Comparison of ENCODE assay signal across 1 cellular context in the genomic region with DNA sequence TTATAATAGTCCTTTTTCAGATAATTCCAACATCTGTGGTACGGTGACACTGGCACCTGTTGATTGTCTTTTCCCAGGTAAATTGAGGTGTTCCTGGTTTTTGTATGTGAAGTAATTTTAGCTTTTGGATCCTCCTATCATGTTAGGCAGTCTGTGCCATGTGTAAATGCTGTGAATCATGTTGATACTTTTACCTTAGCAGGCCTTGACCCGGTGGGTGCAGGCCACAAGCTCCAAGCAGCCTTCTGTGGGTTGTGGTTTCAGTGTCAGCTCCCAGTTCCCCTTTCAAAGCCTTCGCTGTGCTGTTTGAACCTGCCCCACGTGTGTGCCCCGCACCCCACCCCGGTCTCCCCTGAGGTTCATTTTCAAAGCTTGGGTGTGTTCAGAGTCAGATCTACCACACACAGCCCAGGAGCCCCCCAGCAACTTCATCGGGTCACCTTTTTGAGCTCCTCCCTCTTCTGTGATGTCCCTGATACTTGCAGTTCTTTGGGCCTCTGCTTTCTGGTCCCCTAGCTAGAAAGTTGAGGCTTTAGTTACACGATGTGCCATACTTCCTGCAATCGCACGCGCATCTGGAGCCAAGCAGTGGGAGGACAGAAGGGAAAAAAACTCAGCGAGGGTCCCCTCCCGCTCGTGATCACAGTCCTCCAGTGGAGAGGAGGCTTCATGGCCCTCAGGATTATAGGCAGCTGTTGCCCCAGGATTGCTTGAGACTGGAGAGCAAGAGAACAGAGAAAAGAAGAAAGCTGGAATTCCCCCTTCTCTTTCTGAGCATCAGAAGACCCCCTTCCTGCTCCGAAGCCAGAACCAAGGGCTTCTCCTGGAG.
TF ChIP-seq lines count a peak whose summit lies in the region.

No MANE protein-coding gene starts in this region.

TF ChIP-seq in GM12878, 131 proteins besides CTCF, POLR2A, EP300 and RAD21 (continued from another document and continues in another):
- TF ChIP-seq, protein P1, sequence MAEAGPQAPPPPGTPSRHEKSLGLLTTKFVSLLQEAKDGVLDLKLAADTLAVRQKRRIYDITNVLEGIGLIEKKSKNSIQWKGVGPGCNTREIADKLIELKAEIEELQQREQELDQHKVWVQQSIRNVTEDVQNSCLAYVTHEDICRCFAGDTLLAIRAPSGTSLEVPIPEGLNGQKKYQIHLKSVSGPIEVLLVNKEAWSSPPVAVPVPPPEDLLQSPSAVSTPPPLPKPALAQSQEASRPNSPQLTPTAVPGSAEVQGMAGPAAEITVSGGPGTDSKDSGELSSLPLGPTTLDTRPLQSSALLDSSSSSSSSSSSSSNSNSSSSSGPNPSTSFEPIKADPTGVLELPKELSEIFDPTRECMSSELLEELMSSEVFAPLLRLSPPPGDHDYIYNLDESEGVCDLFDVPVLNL (IDR thresholded peaks at IDR 0.05; ENCODE audit: low read depth, low read length): no peak
- TF ChIP-seq JUNB (IDR thresholded peaks at IDR 0.05): peak; percentile 78
- peak; percentile 93 for TF ChIP-seq GATAD2B (conservative IDR thresholded peaks at IDR 0.05; ENCODE audit: low read depth)
- TF ChIP-seq TCF7 (IDR thresholded peaks at IDR 0.05; ENCODE audit: borderline replicate concordance): peak; percentile 90
- TF ChIP-seq FOXK2 (IDR thresholded peaks at IDR 0.05): peak; percentile 82
- TF ChIP-seq, protein P2, sequence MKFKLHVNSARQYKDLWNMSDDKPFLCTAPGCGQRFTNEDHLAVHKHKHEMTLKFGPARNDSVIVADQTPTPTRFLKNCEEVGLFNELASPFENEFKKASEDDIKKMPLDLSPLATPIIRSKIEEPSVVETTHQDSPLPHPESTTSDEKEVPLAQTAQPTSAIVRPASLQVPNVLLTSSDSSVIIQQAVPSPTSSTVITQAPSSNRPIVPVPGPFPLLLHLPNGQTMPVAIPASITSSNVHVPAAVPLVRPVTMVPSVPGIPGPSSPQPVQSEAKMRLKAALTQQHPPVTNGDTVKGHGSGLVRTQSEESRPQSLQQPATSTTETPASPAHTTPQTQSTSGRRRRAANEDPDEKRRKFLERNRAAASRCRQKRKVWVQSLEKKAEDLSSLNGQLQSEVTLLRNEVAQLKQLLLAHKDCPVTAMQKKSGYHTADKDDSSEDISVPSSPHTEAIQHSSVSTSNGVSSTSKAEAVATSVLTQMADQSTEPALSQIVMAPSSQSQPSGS (IDR thresholded peaks at IDR 0.05; ENCODE audit: low read length): peak; percentile 93
- TF ChIP-seq, protein P3, sequence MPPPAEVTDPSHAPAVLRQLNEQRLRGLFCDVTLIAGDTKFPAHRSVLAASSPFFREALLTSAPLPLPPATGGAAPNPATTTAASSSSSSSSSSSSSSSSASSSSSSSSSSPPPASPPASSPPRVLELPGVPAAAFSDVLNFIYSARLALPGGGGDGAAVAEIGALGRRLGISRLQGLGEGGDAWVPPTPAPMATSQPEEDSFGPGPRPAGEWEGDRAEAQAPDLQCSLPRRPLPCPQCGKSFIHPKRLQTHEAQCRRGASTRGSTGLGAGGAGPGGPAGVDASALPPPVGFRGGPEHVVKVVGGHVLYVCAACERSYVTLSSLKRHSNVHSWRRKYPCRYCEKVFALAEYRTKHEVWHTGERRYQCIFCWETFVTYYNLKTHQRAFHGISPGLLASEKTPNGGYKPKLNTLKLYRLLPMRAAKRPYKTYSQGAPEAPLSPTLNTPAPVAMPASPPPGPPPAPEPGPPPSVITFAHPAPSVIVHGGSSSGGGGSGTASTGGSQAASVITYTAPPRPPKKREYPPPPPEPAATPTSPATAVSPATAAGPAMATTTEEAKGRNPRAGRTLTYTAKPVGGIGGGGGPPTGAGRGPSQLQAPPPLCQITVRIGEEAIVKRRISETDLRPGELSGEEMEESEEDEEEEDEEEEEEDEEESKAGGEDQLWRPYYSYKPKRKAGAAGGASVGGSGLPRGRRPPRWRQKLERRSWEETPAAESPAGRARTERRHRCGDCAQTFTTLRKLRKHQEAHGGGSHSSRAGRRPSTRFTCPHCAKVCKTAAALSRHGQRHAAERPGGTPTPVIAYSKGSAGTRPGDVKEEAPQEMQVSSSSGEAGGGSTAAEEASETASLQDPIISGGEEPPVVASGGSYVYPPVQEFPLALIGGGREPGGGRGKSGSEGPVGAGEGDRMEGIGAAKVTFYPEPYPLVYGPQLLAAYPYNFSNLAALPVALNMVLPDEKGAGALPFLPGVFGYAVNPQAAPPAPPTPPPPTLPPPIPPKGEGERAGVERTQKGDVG (CRISPR knock-in tag; IDR thresholded peaks at IDR 0.05): no peak
- TF ChIP-seq, protein P4, sequence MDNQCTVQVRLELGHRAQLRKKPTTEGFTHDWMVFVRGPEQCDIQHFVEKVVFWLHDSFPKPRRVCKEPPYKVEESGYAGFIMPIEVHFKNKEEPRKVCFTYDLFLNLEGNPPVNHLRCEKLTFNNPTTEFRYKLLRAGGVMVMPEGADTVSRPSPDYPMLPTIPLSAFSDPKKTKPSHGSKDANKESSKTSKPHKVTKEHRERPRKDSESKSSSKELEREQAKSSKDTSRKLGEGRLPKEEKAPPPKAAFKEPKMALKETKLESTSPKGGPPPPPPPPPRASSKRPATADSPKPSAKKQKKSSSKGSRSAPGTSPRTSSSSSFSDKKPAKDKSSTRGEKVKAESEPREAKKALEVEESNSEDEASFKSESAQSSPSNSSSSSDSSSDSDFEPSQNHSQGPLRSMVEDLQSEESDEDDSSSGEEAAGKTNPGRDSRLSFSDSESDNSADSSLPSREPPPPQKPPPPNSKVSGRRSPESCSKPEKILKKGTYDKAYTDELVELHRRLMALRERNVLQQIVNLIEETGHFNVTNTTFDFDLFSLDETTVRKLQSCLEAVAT (IDR thresholded peaks at IDR 0.05): peak; percentile 98
- TF ChIP-seq RELA (IDR thresholded peaks at IDR 0.05; ENCODE audit: borderline replicate concordance, partially characterized antibody): peak; percentile 67
- peak; percentile 77; the same call in 1 of the 2 replicates for TF ChIP-seq BMI1 (IDR thresholded peaks at IDR 0.05; ENCODE audit: borderline replicate concordance)
- TF ChIP-seq, protein P5, sequence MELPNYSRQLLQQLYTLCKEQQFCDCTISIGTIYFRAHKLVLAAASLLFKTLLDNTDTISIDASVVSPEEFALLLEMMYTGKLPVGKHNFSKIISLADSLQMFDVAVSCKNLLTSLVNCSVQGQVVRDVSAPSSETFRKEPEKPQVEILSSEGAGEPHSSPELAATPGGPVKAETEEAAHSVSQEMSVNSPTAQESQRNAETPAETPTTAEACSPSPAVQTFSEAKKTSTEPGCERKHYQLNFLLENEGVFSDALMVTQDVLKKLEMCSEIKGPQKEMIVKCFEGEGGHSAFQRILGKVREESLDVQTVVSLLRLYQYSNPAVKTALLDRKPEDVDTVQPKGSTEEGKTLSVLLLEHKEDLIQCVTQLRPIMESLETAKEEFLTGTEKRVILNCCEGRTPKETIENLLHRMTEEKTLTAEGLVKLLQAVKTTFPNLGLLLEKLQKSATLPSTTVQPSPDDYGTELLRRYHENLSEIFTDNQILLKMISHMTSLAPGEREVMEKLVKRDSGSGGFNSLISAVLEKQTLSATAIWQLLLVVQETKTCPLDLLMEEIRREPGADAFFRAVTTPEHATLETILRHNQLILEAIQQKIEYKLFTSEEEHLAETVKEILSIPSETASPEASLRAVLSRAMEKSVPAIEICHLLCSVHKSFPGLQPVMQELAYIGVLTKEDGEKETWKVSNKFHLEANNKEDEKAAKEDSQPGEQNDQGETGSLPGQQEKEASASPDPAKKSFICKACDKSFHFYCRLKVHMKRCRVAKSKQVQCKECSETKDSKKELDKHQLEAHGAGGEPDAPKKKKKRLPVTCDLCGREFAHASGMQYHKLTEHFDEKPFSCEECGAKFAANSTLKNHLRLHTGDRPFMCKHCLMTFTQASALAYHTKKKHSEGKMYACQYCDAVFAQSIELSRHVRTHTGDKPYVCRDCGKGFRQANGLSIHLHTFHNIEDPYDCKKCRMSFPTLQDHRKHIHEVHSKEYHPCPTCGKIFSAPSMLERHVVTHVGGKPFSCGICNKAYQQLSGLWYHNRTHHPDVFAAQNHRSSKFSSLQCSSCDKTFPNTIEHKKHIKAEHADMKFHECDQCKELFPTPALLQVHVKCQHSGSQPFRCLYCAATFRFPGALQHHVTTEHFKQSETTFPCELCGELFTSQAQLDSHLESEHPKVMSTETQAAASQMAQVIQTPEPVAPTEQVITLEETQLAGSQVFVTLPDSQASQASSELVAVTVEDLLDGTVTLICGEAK (IDR thresholded peaks at IDR 0.05; ENCODE audit: borderline replicate concordance): no peak
- TF ChIP-seq SMARCA5 (IDR thresholded peaks at IDR 0.05): no peak
- peak; percentile 95; the same call in 2 of the 3 replicates for TF ChIP-seq POU2F2 (IDR thresholded peaks at IDR 0.05; ENCODE audit: borderline replicate concordance, low read depth, low read length)
- peak; percentile 99 for TF ChIP-seq ZNF217 (IDR thresholded peaks at IDR 0.05)
- no peak for TF ChIP-seq ZZZ3 (IDR thresholded peaks at IDR 0.05; ENCODE audit: control insufficient read depth, insufficient read length, low read depth)
- TF ChIP-seq, protein P6, sequence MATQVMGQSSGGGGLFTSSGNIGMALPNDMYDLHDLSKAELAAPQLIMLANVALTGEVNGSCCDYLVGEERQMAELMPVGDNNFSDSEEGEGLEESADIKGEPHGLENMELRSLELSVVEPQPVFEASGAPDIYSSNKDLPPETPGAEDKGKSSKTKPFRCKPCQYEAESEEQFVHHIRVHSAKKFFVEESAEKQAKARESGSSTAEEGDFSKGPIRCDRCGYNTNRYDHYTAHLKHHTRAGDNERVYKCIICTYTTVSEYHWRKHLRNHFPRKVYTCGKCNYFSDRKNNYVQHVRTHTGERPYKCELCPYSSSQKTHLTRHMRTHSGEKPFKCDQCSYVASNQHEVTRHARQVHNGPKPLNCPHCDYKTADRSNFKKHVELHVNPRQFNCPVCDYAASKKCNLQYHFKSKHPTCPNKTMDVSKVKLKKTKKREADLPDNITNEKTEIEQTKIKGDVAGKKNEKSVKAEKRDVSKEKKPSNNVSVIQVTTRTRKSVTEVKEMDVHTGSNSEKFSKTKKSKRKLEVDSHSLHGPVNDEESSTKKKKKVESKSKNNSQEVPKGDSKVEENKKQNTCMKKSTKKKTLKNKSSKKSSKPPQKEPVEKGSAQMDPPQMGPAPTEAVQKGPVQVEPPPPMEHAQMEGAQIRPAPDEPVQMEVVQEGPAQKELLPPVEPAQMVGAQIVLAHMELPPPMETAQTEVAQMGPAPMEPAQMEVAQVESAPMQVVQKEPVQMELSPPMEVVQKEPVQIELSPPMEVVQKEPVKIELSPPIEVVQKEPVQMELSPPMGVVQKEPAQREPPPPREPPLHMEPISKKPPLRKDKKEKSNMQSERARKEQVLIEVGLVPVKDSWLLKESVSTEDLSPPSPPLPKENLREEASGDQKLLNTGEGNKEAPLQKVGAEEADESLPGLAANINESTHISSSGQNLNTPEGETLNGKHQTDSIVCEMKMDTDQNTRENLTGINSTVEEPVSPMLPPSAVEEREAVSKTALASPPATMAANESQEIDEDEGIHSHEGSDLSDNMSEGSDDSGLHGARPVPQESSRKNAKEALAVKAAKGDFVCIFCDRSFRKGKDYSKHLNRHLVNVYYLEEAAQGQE (IDR thresholded peaks at IDR 0.05; ENCODE audit: low read depth, low read length): peak; percentile 42; the same call in 1 of the 2 replicates
- peak; percentile 84 for TF ChIP-seq PML (IDR thresholded peaks at IDR 0.05; ENCODE audit: low read length)
- peak; percentile 92 for TF ChIP-seq FOXM1 (IDR thresholded peaks at IDR 0.05; ENCODE audit: low read depth, low read length)
- TF ChIP-seq MYC (IDR thresholded peaks at IDR 0.05; ENCODE audit: insufficient read depth, insufficient read length, insufficient replicate concordance, low read length, severe bottlenecking): peak; percentile 40
- TF ChIP-seq, protein P7, sequence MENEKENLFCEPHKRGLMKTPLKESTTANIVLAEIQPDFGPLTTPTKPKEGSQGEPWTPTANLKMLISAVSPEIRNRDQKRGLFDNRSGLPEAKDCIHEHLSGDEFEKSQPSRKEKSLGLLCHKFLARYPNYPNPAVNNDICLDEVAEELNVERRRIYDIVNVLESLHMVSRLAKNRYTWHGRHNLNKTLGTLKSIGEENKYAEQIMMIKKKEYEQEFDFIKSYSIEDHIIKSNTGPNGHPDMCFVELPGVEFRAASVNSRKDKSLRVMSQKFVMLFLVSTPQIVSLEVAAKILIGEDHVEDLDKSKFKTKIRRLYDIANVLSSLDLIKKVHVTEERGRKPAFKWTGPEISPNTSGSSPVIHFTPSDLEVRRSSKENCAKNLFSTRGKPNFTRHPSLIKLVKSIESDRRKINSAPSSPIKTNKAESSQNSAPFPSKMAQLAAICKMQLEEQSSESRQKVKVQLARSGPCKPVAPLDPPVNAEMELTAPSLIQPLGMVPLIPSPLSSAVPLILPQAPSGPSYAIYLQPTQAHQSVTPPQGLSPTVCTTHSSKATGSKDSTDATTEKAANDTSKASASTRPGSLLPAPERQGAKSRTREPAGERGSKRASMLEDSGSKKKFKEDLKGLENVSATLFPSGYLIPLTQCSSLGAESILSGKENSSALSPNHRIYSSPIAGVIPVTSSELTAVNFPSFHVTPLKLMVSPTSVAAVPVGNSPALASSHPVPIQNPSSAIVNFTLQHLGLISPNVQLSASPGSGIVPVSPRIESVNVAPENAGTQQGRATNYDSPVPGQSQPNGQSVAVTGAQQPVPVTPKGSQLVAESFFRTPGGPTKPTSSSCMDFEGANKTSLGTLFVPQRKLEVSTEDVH (IDR thresholded peaks at IDR 0.05; ENCODE audit: low read depth, partially characterized antibody): no peak
- TF ChIP-seq MXI1 (IDR thresholded peaks at IDR 0.05; ENCODE audit: low read depth, low read length): peak; percentile 88
- TF ChIP-seq TCF12 (IDR thresholded peaks at IDR 0.05; ENCODE audit: low read depth, low read length): peak; percentile 94
- 0 out of 2 replicates have a peak, but pooled peaks have one; percentile 18 for TF ChIP-seq YY1 (IDR thresholded peaks at IDR 0.05; ENCODE audit: low read depth, low read length)
- peak; percentile 99 for TF ChIP-seq CBFB (IDR thresholded peaks at IDR 0.05; ENCODE audit: low read depth)
- TF ChIP-seq EED (IDR thresholded peaks at IDR 0.05; ENCODE audit: low read depth): peak; percentile 98
- TF ChIP-seq, protein P8, sequence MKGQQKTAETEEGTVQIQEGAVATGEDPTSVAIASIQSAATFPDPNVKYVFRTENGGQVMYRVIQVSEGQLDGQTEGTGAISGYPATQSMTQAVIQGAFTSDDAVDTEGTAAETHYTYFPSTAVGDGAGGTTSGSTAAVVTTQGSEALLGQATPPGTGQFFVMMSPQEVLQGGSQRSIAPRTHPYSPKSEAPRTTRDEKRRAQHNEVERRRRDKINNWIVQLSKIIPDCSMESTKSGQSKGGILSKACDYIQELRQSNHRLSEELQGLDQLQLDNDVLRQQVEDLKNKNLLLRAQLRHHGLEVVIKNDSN (IDR thresholded peaks at IDR 0.05; ENCODE audit: borderline replicate concordance, extremely low read length, insufficient read depth, low read depth, low read length): peak; percentile 49
- TF ChIP-seq, protein P9, sequence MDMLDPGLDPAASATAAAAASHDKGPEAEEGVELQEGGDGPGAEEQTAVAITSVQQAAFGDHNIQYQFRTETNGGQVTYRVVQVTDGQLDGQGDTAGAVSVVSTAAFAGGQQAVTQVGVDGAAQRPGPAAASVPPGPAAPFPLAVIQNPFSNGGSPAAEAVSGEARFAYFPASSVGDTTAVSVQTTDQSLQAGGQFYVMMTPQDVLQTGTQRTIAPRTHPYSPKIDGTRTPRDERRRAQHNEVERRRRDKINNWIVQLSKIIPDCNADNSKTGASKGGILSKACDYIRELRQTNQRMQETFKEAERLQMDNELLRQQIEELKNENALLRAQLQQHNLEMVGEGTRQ (IDR thresholded peaks at IDR 0.05; ENCODE audit: borderline replicate concordance, low read depth, low read length): peak; percentile 49
- TF ChIP-seq, protein P10, sequence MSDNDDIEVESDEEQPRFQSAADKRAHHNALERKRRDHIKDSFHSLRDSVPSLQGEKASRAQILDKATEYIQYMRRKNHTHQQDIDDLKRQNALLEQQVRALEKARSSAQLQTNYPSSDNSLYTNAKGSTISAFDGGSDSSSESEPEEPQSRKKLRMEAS (IDR thresholded peaks at IDR 0.05; ENCODE audit: low read depth, low read length): peak; percentile 87
- no peak for TF ChIP-seq ASH2L (IDR thresholded peaks at IDR 0.05; ENCODE audit: borderline replicate concordance, low read depth)
- TF ChIP-seq PAX8 (IDR thresholded peaks at IDR 0.05): no peak; the same call in 1 of the 2 replicates
- TF ChIP-seq SIX5 (IDR thresholded peaks at IDR 0.05; ENCODE audit: low read depth, low read length, severe bottlenecking): no peak
